Comparison of ENCODE assay signal across 8 cellular contexts in genomic region chr11:112588252-112588668, GRCh38.
DNase-seq lines count a peak whose midpoint lies in the region; ATAC-seq and TF ChIP-seq lines count a peak whose summit lies in the region.

No MANE protein-coding gene starts in this region.

- H3K4me3 Mint-ChIP-seq in HFFc6 (peak overlapping the region; percentile 57; the same call in 1 of the 2 replicates), MCF 10A (ENCODE audit: unreplicated experiment) (no peak overlapping the region)

- H3K27me3 Mint-ChIP-seq in HFFc6 (ENCODE audit: insufficient read depth) (peaks cover 8% of the 10 kb centered on the region), MCF 10A (ENCODE audit: insufficient read depth, unreplicated experiment) (no peaks in the 10 kb centered on the region)

- H3K27ac Mint-ChIP-seq in HFFc6 (no peak overlapping the region), MCF 10A (ENCODE audit: low read depth, unreplicated experiment) (no peak overlapping the region)

- no TSS peak for BruUV-seq in MCF 10A (replicated peaks; lab: Mats Ljungman, UMichigan)

- H3K36me3 Mint-ChIP-seq in HFFc6 (ENCODE audit: low read depth) (no peaks in the 10 kb centered on the region), MCF 10A (ENCODE audit: insufficient read depth, unreplicated experiment) (no peaks in the 10 kb centered on the region)

- CTCF ChIA-PET in MCF 10A (lab: Yijun Ruan, JAX) = interaction anchor here (0.5 to 8.8 kb wide), 71 partner anchors 9 to 1141 kb away, joined by 3 to 166 read pairs (median 4); no protein-coding TSS in a partner anchor

- H3K9me3 Mint-ChIP-seq in HFFc6 = no peaks in the 10 kb centered on the region
- no peaks in the 10 kb centered on the region for H3K9me3 Mint-ChIP-seq in MCF 10A (ENCODE audit: unreplicated experiment)

- H3K4me1 Mint-ChIP-seq in HFFc6 (ENCODE audit: low read depth) = peaks cover 6% of the 10 kb centered on the region
- H3K4me1 Mint-ChIP-seq in MCF 10A (ENCODE audit: insufficient read depth, unreplicated experiment) = no peaks in the 10 kb centered on the region

- TF ChIP-seq CTCF in HFFc6 (IDR thresholded peaks at IDR 0.05) (peak; percentile 87), MCF 10A (IDR thresholded peaks at IDR 0.05; ENCODE audit: unreplicated experiment) (peak; percentile 66)

- ATAC-seq in HG03196 (IDR thresholded peaks at IDR 0.05; ENCODE audit: unreplicated experiment) = no peak

- POLR2A ChIA-PET in MCF 10A (lab: Yijun Ruan, JAX) = interaction anchor here (1.1 to 1.4 kb wide), 3 partner anchors 207 to 701 kb away, joined by 3 to 13 read pairs (median 5); no protein-coding TSS in a partner anchor

- DNase-seq in DMS79 (lab: John Stamatoyannopoulos, UW) (peak; percentile 79), HFFc6 (peak; percentile 79), NCI-H1930 (lab: John Stamatoyannopoulos, UW) (peak; percentile 83 to 86), T-helper 2 cell (peak in 3 of 5 experiments; percentile 8 to 59 (median 13)), MCF 10A (ENCODE audit: unreplicated experiment) (peak; percentile 88), inferior parietal cortex (ENCODE audit: extremely low spot score) (peak; percentile 96)
- DNase-seq in stimulated activated CD4-positive, alpha-beta T cell treated with anti-CD3 and anti-CD28 coated beads, Interleukin-12 subunit alpha, Interleukin-12 subunit beta, amount 100 ng/mL, for 4 hours = peak; percentile 30

- intact Hi-C loops in MCF 10A (cut with micrococcal nuclease) = loop anchor here (1.0 to 10.0 kb wide), 6 partner anchors 207 to 701 kb away; partner anchors contain the start of gene PTS

Comparison
In these comparisons a context has a peak if more than half of its experiments do, and no peak if none do; other contexts are left out.
1. DNase-seq: peak in every context shown above with its lines; median percentile 96 in inferior parietal cortex; 88 in MCF 10A; 84 in NCI-H1930; 79 in DMS79; 79 in HFFc6; 30 in stimulated activated CD4-positive, alpha-beta T cell treated with anti-CD3 and anti-CD28 coated beads, Interleukin-12 subunit alpha, Interleukin-12 subunit beta, amount 100 ng/mL, for 4 hours; 13 in T-helper 2 cell.